In genomic region chr1:247079141-247079874, GRCh38 we compare ENCODE assay signal across 8 cellular contexts. TPM values are rescaled to one million over a fixed set of nuclear protein-coding genes. Genes with fewer than 3 reads are reported as not detected.
A peak's percentile ranks its signal among the peaks of the same experiment; 100 is the strongest.
DNase-seq lines count a peak whose midpoint lies in the region; ATAC-seq, FAIRE-seq and TF ChIP-seq lines count a peak whose summit lies in the region.

No MANE protein-coding gene starts in this region.

- H3K4me1 ChIP-seq in HAP-1: peaks cover 6% of the 10 kb centered on the region; the same call in 1 of the 2 replicates
- H3K4me1 ChIP-seq in RWPE2 (ENCODE audit: insufficient read depth, poor library complexity, severe bottlenecking): peaks cover 3% of the 10 kb centered on the region
- peaks cover 16% of the 10 kb centered on the region for H3K4me1 ChIP-seq in endothelial cell of umbilical vein (ENCODE audit: control insufficient read depth, extremely low read depth, insufficient read depth, low read length)

- TF ChIP-seq CTCF in RWPE2 (IDR thresholded peaks at IDR 0.05; ENCODE audit: poor library complexity, severe bottlenecking) (no peak), endothelial cell of umbilical vein (IDR thresholded peaks at IDR 0.05; ENCODE audit: extremely low read depth in 1 of 2, insufficient read depth in 1 of 2, low read depth in 1 of 2, low read length in 2 of 2) (no peak), osteocyte (IDR thresholded peaks at IDR 0.05) (no peak)

- H3K27ac ChIP-seq in RWPE2 (ENCODE audit: poor library complexity, severe bottlenecking) (no peak overlapping the region), endothelial cell of umbilical vein (ENCODE audit: insufficient read depth, low read depth, low read length) (peak overlapping the region; percentile 13)

- H3K9me3 Mint-ChIP-seq in osteocyte (ENCODE audit: unreplicated experiment): peaks cover 10% of the 10 kb centered on the region

- peaks cover 5% of the 10 kb centered on the region; the same call in 1 of the 2 replicates for H3K36me3 ChIP-seq in HAP-1 (replicated peaks)
- H3K36me3 ChIP-seq in RWPE2 (ENCODE audit: low read depth): no peaks in the 10 kb centered on the region
- no peaks in the 10 kb centered on the region for H3K36me3 ChIP-seq in endothelial cell of umbilical vein (ENCODE audit: control insufficient read depth in 2 of 2, extremely low read depth in 1 of 2, insufficient read depth in 2 of 2, low read length in 2 of 2)

- TF ChIP-seq POLR2A in endothelial cell of umbilical vein (IDR thresholded peaks at IDR 0.05; ENCODE audit: low read depth, low read length): no peak

- H3K9ac ChIP-seq in endothelial cell of umbilical vein (replicated peaks; ENCODE audit: extremely low read depth, insufficient read depth, low read length): no peak overlapping the region

- peaks cover 2% of the 10 kb centered on the region for H4K20me1 ChIP-seq in endothelial cell of umbilical vein (replicated peaks; ENCODE audit: control insufficient read depth, extremely low read depth, insufficient read depth, low read length)

- in situ Hi-C loops in HAP-1 (cut with MboI; ENCODE audit: low sequenced_read_pairs): no loop called here

- H3K4me1 Mint-ChIP-seq in osteocyte (ENCODE audit: unreplicated experiment): peaks cover 18% of the 10 kb centered on the region

- dilution Hi-C loops in endothelial cell of umbilical vein (cut with MboI; ENCODE audit: extremely low pct_ligation_motif_present, low sequenced_read_pairs): no loop called here

- H3K27ac Mint-ChIP-seq in osteocyte (ENCODE audit: unreplicated experiment): peak overlapping the region; percentile 95

- POLR2A ChIA-PET in endothelial cell of umbilical vein (lab: Charles Lee): no interaction called here

- H3K9me3 ChIP-seq in HAP-1 (peaks cover 19% of the 10 kb centered on the region), RWPE2 (ENCODE audit: severe bottlenecking) (no peaks in the 10 kb centered on the region), endothelial cell of umbilical vein (replicated peaks; ENCODE audit: control insufficient read depth, insufficient read depth, low read length) (no peaks in the 10 kb centered on the region)

- peaks cover 7% of the 10 kb centered on the region for H3K27me3 Mint-ChIP-seq in osteocyte (ENCODE audit: unreplicated experiment)

- peak overlapping the region; percentile 94 for H3K4me3 ChIP-seq in HAP-1
- H3K4me3 ChIP-seq in RWPE2 (ENCODE audit: severe bottlenecking): peak overlapping the region; percentile 50
- H3K4me3 ChIP-seq in endothelial cell of umbilical vein (replicated peaks in 1 of 3; ENCODE audit: insufficient read depth in 1 of 3, low read depth in 1 of 3, low read length in 3 of 3): peak overlapping the region in 1 of 3 experiments; percentile 90

- H3K79me2 ChIP-seq in endothelial cell of umbilical vein (ENCODE audit: control insufficient read depth, insufficient read depth, low read length): peaks cover 26% of the 10 kb centered on the region

- FAIRE-seq in endothelial cell of umbilical vein (lab: Jason Lieb, UNC): no peak

- DNase-seq in HAP-1 (ENCODE audit: low spot score in 2 of 2) (no peak), RWPE2 (ENCODE audit: low spot score) (no peak), endothelial cell of umbilical vein (ENCODE audit: low read depth, low spot score) (no peak), osteocyte (ENCODE audit: extremely low spot score, unreplicated experiment) (no peak), NCI-H1105 treated with DMSO at 0.1 percent for 48 hours (lab: John Stamatoyannopoulos, UW) (no peak), NCI-H2227 (lab: John Stamatoyannopoulos, UW; ENCODE audit: unreplicated experiment) (no peak)
- DNase-seq in activated CD8-positive, alpha-beta memory T cell treated with anti-CD3 and anti-CD28 coated beads, Interleukin-2, amount 50 U/mL, for 4 hours: no peak

- CTCF ChIA-PET in endothelial cell of umbilical vein (lab: Charles Lee): interaction anchor here (1.2 kb wide), 1 partner anchor 172 kb away, joined by 4 read pairs; no protein-coding TSS in a partner anchor

- intact Hi-C loops in endothelial cell of umbilical vein (cut with micrococcal nuclease): loop anchor here (2.0 kb wide), 1 partner anchor 173 kb away; no protein-coding TSS in a partner anchor

- ATAC-seq in RWPE2 (ENCODE audit: low read depth): no peak
- ATAC-seq in GM21515 (IDR thresholded peaks at IDR 0.05; ENCODE audit: unreplicated experiment): no peak

- no peaks in the 10 kb centered on the region for H3K9me1 ChIP-seq in endothelial cell of umbilical vein (replicated peaks; ENCODE audit: control insufficient read depth, extremely low read depth, insufficient read depth, low read length)

- no TSS peak for BruUV-seq in endothelial cell of umbilical vein (replicated peaks; lab: Mats Ljungman, UMichigan)

- peak overlapping the region; percentile 92 for H3K4me3 Mint-ChIP-seq in osteocyte (ENCODE audit: unreplicated experiment)

- H3K4me2 ChIP-seq in endothelial cell of umbilical vein (ENCODE audit: insufficient read depth, low read length): peak overlapping the region; percentile 60

- H3K27me3 ChIP-seq in HAP-1 (ENCODE audit: low read depth) (no peaks in the 10 kb centered on the region), RWPE2 (ENCODE audit: insufficient read depth, poor library complexity, severe bottlenecking) (no peaks in the 10 kb centered on the region), endothelial cell of umbilical vein (ENCODE audit: control insufficient read depth in 2 of 2, insufficient read depth in 2 of 2, low read length in 2 of 2) (no peaks in the 10 kb centered on the region)

- H3K36me3 Mint-ChIP-seq in osteocyte (ENCODE audit: unreplicated experiment): peaks cover 7% of the 10 kb centered on the region

- H2AFZ ChIP-seq in endothelial cell of umbilical vein (ENCODE audit: low read depth, low read length): peak overlapping the region; percentile 85

TF ChIP-seq in endothelial cell of umbilical vein, 7 proteins besides CTCF, POLR2A, EP300 and RAD21:
- TF ChIP-seq POLR2AphosphoS5 (IDR thresholded peaks at IDR 0.05; ENCODE audit: insufficient read depth, low read depth, low read length): no peak
- no peak for TF ChIP-seq JUN (IDR thresholded peaks at IDR 0.05; ENCODE audit: borderline replicate concordance, insufficient read depth, insufficient read length, low read depth)
- no peak for TF ChIP-seq MYC (IDR thresholded peaks at IDR 0.05; ENCODE audit: low read depth, low read length)
- no peak for TF ChIP-seq FOS (IDR thresholded peaks at IDR 0.05; ENCODE audit: borderline replicate concordance, insufficient read depth, low read length)
- no peak for TF ChIP-seq EZH2 (IDR thresholded peaks at IDR 0.05; ENCODE audit: borderline replicate concordance, low read depth, low read length, severe bottlenecking)
- TF ChIP-seq, protein P1, sequence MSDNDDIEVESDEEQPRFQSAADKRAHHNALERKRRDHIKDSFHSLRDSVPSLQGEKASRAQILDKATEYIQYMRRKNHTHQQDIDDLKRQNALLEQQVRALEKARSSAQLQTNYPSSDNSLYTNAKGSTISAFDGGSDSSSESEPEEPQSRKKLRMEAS (IDR thresholded peaks at IDR 0.05; ENCODE audit: insufficient read depth, insufficient read length): no peak
- no peak for TF ChIP-seq GATA2 (IDR thresholded peaks at IDR 0.05; ENCODE audit: insufficient read depth, insufficient read length, low read depth, low read length)

RNA-seq across cellular contexts. Expression of gene ZNF670, which starts 0.7 kb away (rescaled TPM):
- 5.1 and 5.2 TPM in 2 replicates for total RNA-seq in endothelial cell of umbilical vein
- polyA plus RNA-seq in endothelial cell of umbilical vein: 0.72 and 1.3 TPM in 2 replicates
- 2.4 and 2.5 TPM in 2 replicates for polyA plus RNA-seq in endothelial cell of umbilical vein (2011; cell fraction: cytosol; rRNA removed)
- polyA plus RNA-seq in endothelial cell of umbilical vein (2011; cell fraction: nucleus; rRNA removed): 1.9 and 2.2 TPM in 2 replicates
- 1.9 and 3.8 TPM in 2 replicates for polyA plus RNA-seq in endothelial cell of umbilical vein (2012)
- polyA minus RNA-seq in endothelial cell of umbilical vein: 1.2 and 2.4 TPM in 2 replicates
- 1.5 TPM for polyA minus RNA-seq in endothelial cell of umbilical vein (2011; cell fraction: cytosol; rRNA and poly(A)+ RNA removed)
- polyA minus RNA-seq in endothelial cell of umbilical vein (2011; cell fraction: nucleus; rRNA and poly(A)+ RNA removed): 2.5 and 2.7 TPM in 2 replicates
- 3.3 TPM in 2 replicates for total RNA-seq in osteocyte

RNA-seq across cellular contexts. Expression of gene ZNF669, which starts 24.8 kb away (rescaled TPM):
- total RNA-seq in endothelial cell of umbilical vein: 7.8 and 9.7 TPM in 2 replicates
- 2.3 and 2.4 TPM in 2 replicates for polyA plus RNA-seq in endothelial cell of umbilical vein
- polyA plus RNA-seq in endothelial cell of umbilical vein (2011; cell fraction: cytosol; rRNA removed): 3.3 and 3.5 TPM in 2 replicates
- 3.0 and 3.9 TPM in 2 replicates for polyA plus RNA-seq in endothelial cell of umbilical vein (2011; cell fraction: nucleus; rRNA removed)
- polyA plus RNA-seq in endothelial cell of umbilical vein (2012): 3.4 and 4.3 TPM in 2 replicates
- polyA minus RNA-seq in endothelial cell of umbilical vein: 3.8 and 5.3 TPM in 2 replicates
- polyA minus RNA-seq in endothelial cell of umbilical vein (2011; cell fraction: cytosol; rRNA and poly(A)+ RNA removed): 3.4 TPM
- polyA minus RNA-seq in endothelial cell of umbilical vein (2011; cell fraction: nucleus; rRNA and poly(A)+ RNA removed): 5.1 and 6.4 TPM in 2 replicates
- 10.0 and 11.4 TPM in 2 replicates for total RNA-seq in osteocyte
